11 cellular contexts compared by ENCODE assay signal in the genomic region with DNA sequence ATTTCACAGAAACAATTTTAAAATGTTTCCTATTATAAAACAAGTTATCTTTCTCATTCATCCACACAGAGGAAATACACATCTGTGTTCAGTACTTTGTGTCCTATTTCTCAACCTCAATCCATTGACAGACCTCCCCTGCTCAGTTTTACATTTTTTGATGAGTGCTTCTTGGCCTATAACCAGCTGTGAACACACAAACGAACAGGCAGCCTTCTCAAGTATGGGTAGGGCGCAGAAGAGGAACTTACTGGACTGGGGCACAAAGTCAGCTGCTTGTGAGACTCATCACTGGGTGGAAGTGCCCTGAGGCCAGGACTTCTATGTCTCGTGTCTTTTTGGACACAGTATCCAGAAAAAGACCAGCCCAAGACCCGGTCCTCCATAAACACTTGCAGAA. TPM values are rescaled to one million over a fixed set of nuclear protein-coding genes. Genes with fewer than 3 reads are reported as not detected.
DNase-seq lines count a peak whose midpoint lies in the region; ATAC-seq, FAIRE-seq and TF ChIP-seq lines count a peak whose summit lies in the region.
"Had no signal": no experiment of that assay in that cellular context is flagged by ENCODE, and none has a peak within 500 bp of the region (broad histone marks: within the 10 kb centered on the region; RNA-seq: fewer than 3 reads in every experiment).

No MANE protein-coding gene starts in this region.

- H4K20me1 ChIP-seq in astrocyte (ENCODE audit: insufficient read depth, low read length): no peaks in the 10 kb centered on the region

- H3K36me3 ChIP-seq in astrocyte (ENCODE audit: insufficient read depth, low read length): no peaks in the 10 kb centered on the region
- H3K36me3 ChIP-seq in heart left ventricle: no peaks in the 10 kb centered on the region
- no peaks in the 10 kb centered on the region for H3K36me3 ChIP-seq in naive thymus-derived CD4-positive, alpha-beta T cell (ENCODE audit: control insufficient read depth in 2 of 3, insufficient read depth in 3 of 3, low read length in 3 of 3)

- 39 to 56% (median 43%) methylated on average over 4 of the region's 4 CpGs for WGBS in heart left ventricle, 4 donors

- no peak overlapping the region for H3K9ac ChIP-seq in astrocyte (ENCODE audit: low read length)

- no peak for TF ChIP-seq POLR2A in heart left ventricle (IDR thresholded peaks at IDR 0.05)

- H3K27ac ChIP-seq in astrocyte (ENCODE audit: low read depth, low read length) (no peak overlapping the region), heart left ventricle (peak overlapping the region in 11 of 12 donors; percentile 1 to 94 (median 27)), temporal lobe (ENCODE audit: low read depth, low read length) (peak overlapping the region; percentile 33)
- no peak overlapping the region for H3K27ac ChIP-seq in naive thymus-derived CD4-positive, alpha-beta T cell (ENCODE audit: low read depth, low read length)

- no peaks in the 10 kb centered on the region for H3K9me3 Mint-ChIP-seq in astrocyte (ENCODE audit: unreplicated experiment)
- no peaks in the 10 kb centered on the region for H3K9me3 Mint-ChIP-seq in stimulated activated naive CD8-positive, alpha-beta T cell treated with anti-CD3 and anti-CD28 coated beads, Interleukin-15, amount 100 ng/mL, for 72 hours
- no peaks in the 10 kb centered on the region for H3K9me3 Mint-ChIP-seq in naive thymus-derived CD4-positive, alpha-beta T cell
- H3K9me3 Mint-ChIP-seq: activated naive CD4-positive, alpha-beta T cell treated with anti-CD3 and anti-CD28 coated beads, Interleukin-2, amount 50 U/mL, for 24 hours; natural killer cell treated with Interleukin-12 subunit alpha and Interleukin-12 subunit beta and Interleukin-15 and Interleukin-18, amount 100 ng/mL, for 72 hours had no signal

- H2AFZ ChIP-seq in astrocyte (ENCODE audit: low read depth, low read length): no peak overlapping the region

- H3K4me2 ChIP-seq in astrocyte (ENCODE audit: low read length): peak overlapping the region; percentile 26

- peak overlapping the region; percentile 41 for H3K27ac Mint-ChIP-seq in astrocyte (ENCODE audit: unreplicated experiment)
- no peak overlapping the region for H3K27ac Mint-ChIP-seq in stimulated activated naive CD8-positive, alpha-beta T cell treated with anti-CD3 and anti-CD28 coated beads, Interleukin-15, amount 100 ng/mL, for 72 hours
- H3K27ac Mint-ChIP-seq in naive thymus-derived CD4-positive, alpha-beta T cell: no peak overlapping the region
- H3K27ac Mint-ChIP-seq: activated naive CD4-positive, alpha-beta T cell treated with anti-CD3 and anti-CD28 coated beads, Interleukin-2, amount 50 U/mL, for 24 hours; natural killer cell treated with Interleukin-12 subunit alpha and Interleukin-12 subunit beta and Interleukin-15 and Interleukin-18, amount 100 ng/mL, for 72 hours had no signal

- H3K9me3 ChIP-seq in astrocyte (ENCODE audit: insufficient read depth, low read depth, low read length) (no peaks in the 10 kb centered on the region), heart left ventricle (no peaks in the 10 kb centered on the region)
- no peaks in the 10 kb centered on the region for H3K9me3 ChIP-seq in naive thymus-derived CD4-positive, alpha-beta T cell (ENCODE audit: control insufficient read depth in 2 of 3, low read length in 3 of 3)

- intact Hi-C loops in heart left ventricle (cut with DNase I): loop anchor here in 2 of 10 donors (10.0 kb wide), 1 partner anchor 69 kb away; no protein-coding TSS in a partner anchor
- intact Hi-C loops in naive thymus-derived CD4-positive, alpha-beta T cell (cut with micrococcal nuclease): loop anchor here in 1 of 2 donors (10.0 kb wide), 1 partner anchor 1201 kb away; the partner anchor contains the start of gene AFDN

- CTCF ChIA-PET in naive thymus-derived CD4-positive, alpha-beta T cell (lab: Charles Lee): no interaction called here

- H3K4me1 Mint-ChIP-seq in astrocyte (ENCODE audit: low read depth, unreplicated experiment): peaks cover 51% of the 10 kb centered on the region
- H3K4me1 Mint-ChIP-seq in stimulated activated naive CD8-positive, alpha-beta T cell treated with anti-CD3 and anti-CD28 coated beads, Interleukin-15, amount 100 ng/mL, for 72 hours: peaks cover 26% of the 10 kb centered on the region
- H3K4me1 Mint-ChIP-seq in naive thymus-derived CD4-positive, alpha-beta T cell: peaks cover 8 to 25% (median 14%) of the 10 kb centered on the region in 7 donors

- H3K4me1 ChIP-seq in astrocyte (ENCODE audit: insufficient read depth, low read length): peaks cover 56% of the 10 kb centered on the region
- peaks cover 19 to 75% (median 54%) of the 10 kb centered on the region in 12 donors for H3K4me1 ChIP-seq in heart left ventricle
- peaks cover 6 to 16% of the 10 kb centered on the region in 2 donors for H3K4me1 ChIP-seq in naive thymus-derived CD4-positive, alpha-beta T cell (ENCODE audit: control insufficient read depth in 2 of 2, insufficient read depth in 2 of 2, low read length in 2 of 2)

- no peak for FAIRE-seq in astrocyte (lab: Jason Lieb, UNC)

- POLR2A ChIA-PET in naive thymus-derived CD4-positive, alpha-beta T cell (lab: Charles Lee): no interaction called here

- peaks cover 53% of the 10 kb centered on the region for H3K79me2 ChIP-seq in astrocyte (ENCODE audit: insufficient read depth, low read length)

- ATAC-seq in heart left ventricle (peak in 3 of 4 donors; percentile 3 to 15 (median 4)), HG02970 (IDR thresholded peaks at IDR 0.05; ENCODE audit: low FRiP score, unreplicated experiment) (no peak)
- no peak for ATAC-seq in stimulated activated naive CD8-positive, alpha-beta T cell treated with anti-CD3 and anti-CD28 coated beads, Interleukin-15, amount 100 ng/mL, for 72 hours
- no peak for ATAC-seq in naive thymus-derived CD4-positive, alpha-beta T cell
- ATAC-seq: natural killer cell treated with Interleukin-12 subunit alpha and Interleukin-12 subunit beta and Interleukin-15 and Interleukin-18, amount 100 ng/mL, for 72 hours had no signal

- H3K27me3 ChIP-seq in astrocyte (ENCODE audit: insufficient read depth, low read length) (no peaks in the 10 kb centered on the region), heart left ventricle (no peaks in the 10 kb centered on the region)
- H3K27me3 ChIP-seq in naive thymus-derived CD4-positive, alpha-beta T cell (ENCODE audit: control insufficient read depth in 2 of 2, insufficient read depth in 2 of 2, low read length in 2 of 2): no peaks in the 10 kb centered on the region

- H3K4me3 ChIP-seq in astrocyte (ENCODE audit: insufficient read depth, low read depth, low read length): no peak overlapping the region
- H3K4me3 ChIP-seq in heart left ventricle: no peak overlapping the region
- no peak overlapping the region for H3K4me3 ChIP-seq in naive thymus-derived CD4-positive, alpha-beta T cell (ENCODE audit: low read length)

- H3K27me3 Mint-ChIP-seq in astrocyte (ENCODE audit: low read depth, unreplicated experiment): no peaks in the 10 kb centered on the region
- H3K27me3 Mint-ChIP-seq in stimulated activated naive CD8-positive, alpha-beta T cell treated with anti-CD3 and anti-CD28 coated beads, Interleukin-15, amount 100 ng/mL, for 72 hours: peaks cover 46% of the 10 kb centered on the region
- peaks cover 0 to 48% (median 13%) of the 10 kb centered on the region in 5 donors for H3K27me3 Mint-ChIP-seq in naive thymus-derived CD4-positive, alpha-beta T cell
- H3K27me3 Mint-ChIP-seq: activated naive CD4-positive, alpha-beta T cell treated with anti-CD3 and anti-CD28 coated beads, Interleukin-2, amount 50 U/mL, for 24 hours had no signal

- no peak for TF ChIP-seq CTCF in astrocyte (IDR thresholded peaks at IDR 0.05; ENCODE audit: insufficient read depth, low read depth, low read length)
- no peak for TF ChIP-seq CTCF in heart left ventricle (IDR thresholded peaks at IDR 0.05)

- H3K4me3 Mint-ChIP-seq in astrocyte (ENCODE audit: unreplicated experiment): no peak overlapping the region
- no peak overlapping the region for H3K4me3 Mint-ChIP-seq in stimulated activated naive CD8-positive, alpha-beta T cell treated with anti-CD3 and anti-CD28 coated beads, Interleukin-15, amount 100 ng/mL, for 72 hours
- H3K4me3 Mint-ChIP-seq in naive thymus-derived CD4-positive, alpha-beta T cell: no peak overlapping the region
- H3K4me3 Mint-ChIP-seq: activated naive CD4-positive, alpha-beta T cell treated with anti-CD3 and anti-CD28 coated beads, Interleukin-2, amount 50 U/mL, for 24 hours; natural killer cell treated with Interleukin-12 subunit alpha and Interleukin-12 subunit beta and Interleukin-15 and Interleukin-18, amount 100 ng/mL, for 72 hours had no signal

- H3K36me3 Mint-ChIP-seq in astrocyte (ENCODE audit: low read depth, unreplicated experiment): no peaks in the 10 kb centered on the region
- peaks cover 0 to 4% (median 0%) of the 10 kb centered on the region in 5 donors for H3K36me3 Mint-ChIP-seq in naive thymus-derived CD4-positive, alpha-beta T cell
- H3K36me3 Mint-ChIP-seq: activated naive CD4-positive, alpha-beta T cell treated with anti-CD3 and anti-CD28 coated beads, Interleukin-2, amount 50 U/mL, for 24 hours; natural killer cell treated with Interleukin-12 subunit alpha and Interleukin-12 subunit beta and Interleukin-15 and Interleukin-18, amount 100 ng/mL, for 72 hours had no signal

- DNase-seq in LHCN-M2 (ENCODE audit: low read depth) (peak; percentile 82), astrocyte (ENCODE audit: low read depth) (peak; percentile 63), heart left ventricle (peak in 1 of 5 donors; percentile 68), C1 segment of cervical spinal cord (lab: John Stamatoyannopoulos, UW) (no peak)
- no peak for DNase-seq in stimulated activated naive CD8-positive, alpha-beta T cell treated with anti-CD3 and anti-CD28 coated beads, Interleukin-15, amount 100 ng/mL, for 72 hours
- no peak for DNase-seq in naive thymus-derived CD4-positive, alpha-beta T cell
- DNase-seq: NCI-H748 treated with DMSO at 0.1 percent for 48 hours had no signal

RNA-seq across cellular contexts. Expression of gene RPS6KA2, which starts 2.8 kb away (rescaled TPM):
- total RNA-seq in LHCN-M2 (2014; rRNA removed) (32.4 and 43.7 TPM in 2 replicates), astrocyte (33.5 and 38.8 TPM in 2 replicates), heart left ventricle (100 to 1,000 TPM in 2 of 9 donors, 10 to 100 TPM in 7; 66.5 to 171 (median 91.6) TPM), temporal lobe (30.2 TPM)
- 23.1 TPM for polyA plus RNA-seq in LHCN-M2 (2012)
- 100 to 1,000 TPM in 1 of 2 donors, 10 to 100 TPM in 1; 23.0 to 157 TPM for polyA plus RNA-seq in heart left ventricle
- total RNA-seq in naive thymus-derived CD4-positive, alpha-beta T cell: 10 to 100 TPM in 2 of 5 experiments, 1 to 10 TPM in 3; 4.5 to 17.1 (median 6.6) TPM
- polyA plus RNA-seq in naive thymus-derived CD4-positive, alpha-beta T cell: 1 to 10 TPM; 5.0 to 7.1 TPM

RNA-seq across cellular contexts. Expression of gene RAMACL, which starts 37.8 kb away (rescaled TPM):
- 0.06 TPM in 1 of 2 replicates, not detected in the other for total RNA-seq in LHCN-M2 (2014; rRNA removed)
- polyA plus RNA-seq in LHCN-M2 (2012): 0.17 TPM
- total RNA-seq in astrocyte: 1.2 and 1.3 TPM in 2 replicates
- 1 to 10 TPM in 3 of 9 donors, under 1 TPM in 6; 0.27 to 2.0 (median 0.69) TPM for total RNA-seq in heart left ventricle
- under 1 TPM; 0.35 to 0.88 TPM for polyA plus RNA-seq in heart left ventricle
- total RNA-seq in temporal lobe: 1.5 TPM
- total RNA-seq in naive thymus-derived CD4-positive, alpha-beta T cell: 1 to 10 TPM in 1 of 5 experiments, under 1 TPM in 4; 0.43 to 1.2 (median 0.78) TPM
- not detected for polyA plus RNA-seq in naive thymus-derived CD4-positive, alpha-beta T cell

Comparison
In these comparisons a context has a peak if more than half of its experiments do, and no peak if none do; other contexts are left out.
1. DNase-seq: peak in LHCN-M2 (single experiment) and astrocyte (single experiment); none in stimulated activated naive CD8-positive, alpha-beta T cell treated with anti-CD3 and anti-CD28 coated beads, Interleukin-15, amount 100 ng/mL, for 72 hours (0 of 2), C1 segment of cervical spinal cord (0 of 14) and naive thymus-derived CD4-positive, alpha-beta T cell (0 of 9).
2. H3K27ac ChIP-seq: peak in heart left ventricle (11 of 12) and temporal lobe (single experiment); none in astrocyte (single experiment) and naive thymus-derived CD4-positive, alpha-beta T cell (single experiment).
3. ATAC-seq: peak in heart left ventricle (3 of 4); none in stimulated activated naive CD8-positive, alpha-beta T cell treated with anti-CD3 and anti-CD28 coated beads, Interleukin-15, amount 100 ng/mL, for 72 hours (single experiment), HG02970 (single experiment) and naive thymus-derived CD4-positive, alpha-beta T cell (single experiment).